16 cellular contexts compared by ENCODE assay signal in genomic region chr2:46270384-46270783, GRCh38. TPM values are rescaled to one million over a fixed set of nuclear protein-coding genes. Genes with fewer than 3 reads are reported as not detected.
DNase-seq lines count a peak whose midpoint lies in the region; ATAC-seq, FAIRE-seq and TF ChIP-seq lines count a peak whose summit lies in the region.
"Had no signal": no experiment of that assay in that cellular context is flagged by ENCODE, and none has a peak within 500 bp of the region (broad histone marks: within the 10 kb centered on the region; RNA-seq: fewer than 3 reads in every experiment).

No MANE protein-coding gene starts in this region.

- CTCF ChIA-PET in IMR-90 (lab: Yijun Ruan, JAX) = no interaction called here

- H3K23ac ChIP-seq in IMR-90 (ENCODE audit: low read depth, low read length) = no peak overlapping the region

- no peak overlapping the region for H3K14ac ChIP-seq in IMR-90 (replicated peaks; ENCODE audit: low read depth, low read length)

- no peaks in the 10 kb centered on the region for H3K36me3 ChIP-seq in IMR-90 (ENCODE audit: control insufficient read depth, insufficient read depth, low read length)
- H3K36me3 ChIP-seq in astrocyte (ENCODE audit: insufficient read depth, low read length) = no peaks in the 10 kb centered on the region
- H3K36me3 ChIP-seq in mesodermal cell (ENCODE audit: control insufficient read depth, insufficient read depth, low read length) = no peaks in the 10 kb centered on the region
- H3K36me3 ChIP-seq: sigmoid colon had no signal

- no peak overlapping the region for H3K9ac ChIP-seq in IMR-90 (ENCODE audit: low read depth, low read length)
- no peak overlapping the region for H3K9ac ChIP-seq in astrocyte (ENCODE audit: low read length)

- no peak overlapping the region for H4K91ac ChIP-seq in IMR-90 (ENCODE audit: insufficient read depth, low read depth, low read length)

- no peak overlapping the region for H3K4me3 ChIP-seq in IMR-90 (ENCODE audit: insufficient read depth, low read depth, low read length)
- no peak overlapping the region for H3K4me3 ChIP-seq in astrocyte (ENCODE audit: insufficient read depth, low read depth, low read length)
- no peak overlapping the region for H3K4me3 ChIP-seq in mesodermal cell (ENCODE audit: extremely low read depth, insufficient read depth, low read length, poor library complexity, severe bottlenecking)
- H3K4me3 ChIP-seq in dorsolateral prefrontal cortex = no peak overlapping the region
- H3K4me3 ChIP-seq: PC-9, sigmoid colon, testis had no signal

- no peak overlapping the region for H2BK5ac ChIP-seq in IMR-90 (ENCODE audit: low read depth, low read length, poor library complexity, severe bottlenecking)

- peaks cover 2% of the 10 kb centered on the region; the same call in 1 of the 2 replicates for H3K27me3 ChIP-seq in IMR-90 (ENCODE audit: control insufficient read depth, insufficient read depth, low read length)
- no peaks in the 10 kb centered on the region for H3K27me3 ChIP-seq in astrocyte (ENCODE audit: insufficient read depth, low read length)
- H3K27me3 ChIP-seq in dorsolateral prefrontal cortex = no peaks in the 10 kb centered on the region
- H3K27me3 ChIP-seq: sigmoid colon, testis had no signal

- DNase-seq in GM03348 (ENCODE audit: low spot score) = peak; percentile 31
- DNase-seq in IMR-90 = peak; percentile 35
- DNase-seq in astrocyte (ENCODE audit: low read depth) = peak; percentile 67
- DNase-seq in dorsolateral prefrontal cortex = no peak
- DNase-seq in stimulated activated naive CD4-positive, alpha-beta T cell (lab: John Stamatoyannopoulos, UW) = no peak
- DNase-seq in activated effector memory CD4-positive, alpha-beta T cell treated with Interleukin-2 at 50 U/mL for 16 hours = no peak
- DNase-seq: CD8-positive, alpha-beta memory T cell; foreskin melanocyte; kidney; naive B cell; NCI-H1105; NCI-H446; PC-9; sigmoid colon; testis had no signal

- peak overlapping the region; percentile 36; the same call in 1 of the 2 replicates for H2AK5ac ChIP-seq in IMR-90 (ENCODE audit: low read depth, low read length)

- intact Hi-C loops in IMR-90 (cut with micrococcal nuclease) = no loop called here
- intact Hi-C loops in dorsolateral prefrontal cortex (cut with DNase I) = no loop called here

- no peak for TF ChIP-seq RAD21 in IMR-90 (IDR thresholded peaks at IDR 0.05; ENCODE audit: low read length)

- H4K8ac ChIP-seq in IMR-90 (ENCODE audit: low read depth in 2 of 2, low read length in 2 of 2) = no peak overlapping the region

- H3K4me1 ChIP-seq in IMR-90 (ENCODE audit: control insufficient read depth, insufficient read depth, low read length) (peaks cover 4% of the 10 kb centered on the region; the same call in 1 of the 2 replicates), astrocyte (ENCODE audit: insufficient read depth, low read length) (peaks cover 30% of the 10 kb centered on the region), mesodermal cell (ENCODE audit: control insufficient read depth, insufficient read depth, low read length, poor library complexity, severe bottlenecking) (peaks cover 18% of the 10 kb centered on the region)
- H3K4me1 ChIP-seq: sigmoid colon had no signal

- TF ChIP-seq CTCF in IMR-90 (conservative IDR thresholded peaks at IDR 0.05; ENCODE audit: low read depth, low read length) (no peak), astrocyte (IDR thresholded peaks at IDR 0.05; ENCODE audit: insufficient read depth, low read depth, low read length) (no peak), dorsolateral prefrontal cortex (IDR thresholded peaks at IDR 0.05 in 54 of 56, conservative IDR thresholded peaks at IDR 0.05 in 2 of 56; ENCODE audit: low read depth in 1 of 56, partially characterized antibody in 56 of 56) (no peak)

- no peak overlapping the region for H4K5ac ChIP-seq in IMR-90 (ENCODE audit: low read depth, low read length)

- H3K4me2 ChIP-seq in IMR-90 (ENCODE audit: low read depth, low read length) (no peak overlapping the region; the same call in 1 of the 2 replicates), astrocyte (ENCODE audit: low read length) (peak overlapping the region; percentile 61)
- H3K4me2 ChIP-seq: PC-9 had no signal

- peaks cover 5% of the 10 kb centered on the region for H3K27me3 Mint-ChIP-seq in astrocyte (ENCODE audit: low read depth, unreplicated experiment)

- H2BK20ac ChIP-seq in IMR-90 (ENCODE audit: low read depth, low read length) = no peak overlapping the region

- H3K9me3 ChIP-seq in IMR-90 (ENCODE audit: control insufficient read depth, insufficient read depth, low read length) = no peaks in the 10 kb centered on the region
- H3K9me3 ChIP-seq in astrocyte (ENCODE audit: insufficient read depth, low read depth, low read length) = no peaks in the 10 kb centered on the region
- H3K9me3 ChIP-seq in mesodermal cell (ENCODE audit: control insufficient read depth, low read length) = no peaks in the 10 kb centered on the region
- H3K9me3 ChIP-seq: sigmoid colon, testis had no signal

- peak; percentile 41 for ATAC-seq in IMR-90 (ENCODE audit: low read depth)

- no peak overlapping the region for H2BK120ac ChIP-seq in IMR-90 (ENCODE audit: low read depth, low read length)

- no peak overlapping the region for H3K27ac ChIP-seq in IMR-90 (ENCODE audit: insufficient read depth, low read length)
- no peak overlapping the region for H3K27ac ChIP-seq in astrocyte (ENCODE audit: low read depth, low read length)
- H3K27ac ChIP-seq in mesodermal cell (ENCODE audit: low read depth, low read length, severe bottlenecking) = peak overlapping the region; percentile 76
- H3K27ac ChIP-seq in dorsolateral prefrontal cortex = no peak overlapping the region
- H3K27ac ChIP-seq: PC-9, testis had no signal

- no peak overlapping the region for H2AK9ac ChIP-seq in IMR-90 (replicated peaks; ENCODE audit: low read depth, low read length, poor library complexity)

- no peaks in the 10 kb centered on the region for H3K79me2 ChIP-seq in astrocyte (ENCODE audit: insufficient read depth, low read length)

- H3K36me3 Mint-ChIP-seq in astrocyte (ENCODE audit: low read depth, unreplicated experiment) = no peaks in the 10 kb centered on the region
- H3K36me3 Mint-ChIP-seq: CD8-positive, alpha-beta memory T cell; naive B cell had no signal

- no peak for FAIRE-seq in astrocyte (lab: Jason Lieb, UNC)
- FAIRE-seq: kidney had no signal

- 0 out of 2 replicates have a peak overlapping the region, but pooled peaks have one; percentile 8 for H3K4ac ChIP-seq in IMR-90 (ENCODE audit: low read depth, low read length)

- peaks cover 40% of the 10 kb centered on the region for H3K4me1 Mint-ChIP-seq in astrocyte (ENCODE audit: low read depth, unreplicated experiment)

- WGBS in IMR-90 (ENCODE audit: extremely low coverage in 2 of 2, insufficient read length in 1 of 2), 2 experiments = 42% methylated on average over 2 of the region's 2 CpGs; no CpG with 5 or more reads in 1 of the 2 experiments
- 57 to 80% methylated on average over 1 to 2 of the region's 2 CpGs for WGBS in mesodermal cell (ENCODE audit: insufficient coverage in 2 of 2), 2 experiments

- H3K56ac ChIP-seq in IMR-90 (ENCODE audit: extremely low read depth, insufficient read depth, low read length) = no peak overlapping the region

- in situ Hi-C loops in IMR-90 (cut with MboI; ENCODE audit: low sequenced_read_pairs) = no loop called here

- no TSS peak for BruUV-seq in IMR-90 (replicated peaks; lab: Mats Ljungman, UMichigan)

- POLR2A ChIA-PET in IMR-90 (lab: Charles Lee; ENCODE audit: unreplicated experiment) = no interaction called here

- H3K4me3 Mint-ChIP-seq in astrocyte (ENCODE audit: unreplicated experiment) = no peak overlapping the region
- H3K4me3 Mint-ChIP-seq: CD8-positive, alpha-beta memory T cell; naive B cell had no signal

- no peaks in the 10 kb centered on the region for H3K79me1 ChIP-seq in IMR-90 (ENCODE audit: low read depth in 1 of 2, low read length in 2 of 2)

- no peak overlapping the region for H2AFZ ChIP-seq in IMR-90 (replicated peaks; ENCODE audit: low read length, poor library complexity)
- no peak overlapping the region for H2AFZ ChIP-seq in astrocyte (ENCODE audit: low read depth, low read length)
- H2AFZ ChIP-seq: PC-9 had no signal

- peaks cover 3% of the 10 kb centered on the region; the same call in 1 of the 2 replicates for H3K9me1 ChIP-seq in IMR-90 (ENCODE audit: insufficient read depth, low read length)

- TF ChIP-seq POLR2A in IMR-90 (IDR thresholded peaks at IDR 0.05; ENCODE audit: low read depth, low read length) = no peak

- dilution Hi-C loops in IMR-90 (cut with HindIII; ENCODE audit: low sequenced_read_pairs, unreplicated experiment) = no loop called here

- H3K9me3 Mint-ChIP-seq in astrocyte (ENCODE audit: unreplicated experiment) = no peaks in the 10 kb centered on the region
- H3K9me3 Mint-ChIP-seq: CD8-positive, alpha-beta memory T cell; naive B cell had no signal

- H4K20me1 ChIP-seq in IMR-90 (ENCODE audit: insufficient read depth, low read length) (no peaks in the 10 kb centered on the region), astrocyte (ENCODE audit: insufficient read depth, low read length) (no peaks in the 10 kb centered on the region)

- peak overlapping the region; percentile 85 for H3K27ac Mint-ChIP-seq in astrocyte (ENCODE audit: unreplicated experiment)
- H3K27ac Mint-ChIP-seq: CD8-positive, alpha-beta memory T cell had no signal

- no peak overlapping the region; the same call in 2 of the 3 replicates for H2BK15ac ChIP-seq in IMR-90 (ENCODE audit: low read depth, low read length)

- H3K18ac ChIP-seq in IMR-90 (ENCODE audit: low read depth, low read length) = no peak overlapping the region

TF ChIP-seq in IMR-90, 13 proteins besides CTCF, POLR2A, EP300 and RAD21 (continues in another document):
- TF ChIP-seq MXI1 (IDR thresholded peaks at IDR 0.05; ENCODE audit: borderline replicate concordance, low read depth, low read length) = no peak
- TF ChIP-seq USF2 (IDR thresholded peaks at IDR 0.05; ENCODE audit: low read depth, low read length) = no peak
- no peak for TF ChIP-seq FOS (IDR thresholded peaks at IDR 0.05; ENCODE audit: low read depth, low read length)
- TF ChIP-seq CHD1 (IDR thresholded peaks at IDR 0.05; ENCODE audit: low read depth, low read length) = no peak
- TF ChIP-seq RCOR1 (IDR thresholded peaks at IDR 0.05; ENCODE audit: insufficient replicate concordance, low read length) = no peak

RNA-seq across cellular contexts. Expression of gene EPAS1, which starts 26.8 kb away (rescaled TPM):
- total RNA-seq in IMR-90 (2012; rRNA removed) (21.9 and 40.7 TPM in 2 replicates), astrocyte (42.8 and 42.9 TPM in 2 replicates), dorsolateral prefrontal cortex (100 to 1,000 TPM in 100 of 120 experiments, 10 to 100 TPM in 20; 63.6 to 481 (median 129) TPM)
- polyA plus RNA-seq in IMR-90 (2012; rRNA removed) = 103 and 120 TPM in 2 replicates
- 117 and 156 TPM in 2 replicates for polyA plus RNA-seq in IMR-90 (2012; cell fraction: cytosol; rRNA removed)
- 108 and 158 TPM in 2 replicates for polyA plus RNA-seq in IMR-90 (2012; cell fraction: nucleus; rRNA removed; ENCODE audit: low replicate concordance)
- 30.8 TPM for polyA plus RNA-seq in mesodermal cell (2013, experiment 1 of 2)
- polyA plus RNA-seq in mesodermal cell (2013, experiment 2 of 2) = 36.3 TPM

Comparison
In these comparisons a context has a peak if more than half of its experiments do, and no peak if none do; other contexts are left out.
1. DNase-seq: peak in GM03348 (single experiment), IMR-90 (single experiment) and astrocyte (single experiment); none in dorsolateral prefrontal cortex (0 of 10), stimulated activated naive CD4-positive, alpha-beta T cell (0 of 6) and activated effector memory CD4-positive, alpha-beta T cell treated with Interleukin-2 at 50 U/mL for 16 hours (single experiment).